ENCODE assay signal across 8 cellular contexts in the genomic region with DNA sequence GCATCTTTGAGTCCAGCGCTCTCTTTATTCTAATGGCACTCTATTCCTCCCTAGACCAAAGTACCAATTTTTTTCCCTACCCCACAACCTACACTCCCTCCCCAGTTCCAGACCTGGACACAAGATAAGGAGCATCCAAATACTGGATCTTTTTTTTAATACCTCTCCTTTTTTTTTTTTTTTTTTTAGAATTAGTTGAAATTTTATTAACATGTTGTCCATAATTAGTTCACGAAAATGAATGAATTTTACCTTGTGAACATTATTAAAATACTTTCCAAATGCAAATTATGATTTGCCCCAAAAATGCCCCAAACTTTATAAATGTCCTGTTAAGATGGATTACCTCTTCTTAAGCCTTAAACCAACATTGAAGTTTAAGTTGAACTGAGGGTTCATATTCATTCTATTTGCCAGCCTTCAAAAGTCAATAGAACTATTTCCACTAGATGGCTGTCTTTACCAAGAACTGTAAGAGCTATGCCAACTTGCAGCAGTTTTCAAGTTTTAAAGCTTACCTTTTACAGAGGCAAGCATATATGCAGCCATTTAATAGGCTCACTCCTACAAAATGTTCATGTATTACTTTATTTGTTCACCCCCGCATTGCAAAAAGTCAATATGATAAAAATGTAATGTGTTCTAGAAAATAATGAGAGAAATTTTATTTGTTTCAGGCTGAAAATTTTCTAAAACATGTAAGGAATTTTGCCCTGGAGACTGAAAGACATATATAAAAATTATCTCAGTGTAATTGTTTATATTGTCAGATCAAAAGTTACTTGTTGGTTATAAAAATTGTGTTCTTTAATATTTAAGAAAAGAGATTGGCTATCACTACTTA. TPM values are rescaled to one million over a fixed set of nuclear protein-coding genes. Genes with fewer than 3 reads are reported as not detected.
A peak's percentile ranks its signal among the peaks of the same experiment; 100 is the strongest.
DNase-seq lines count a peak whose midpoint lies in the region; ATAC-seq, FAIRE-seq and TF ChIP-seq lines count a peak whose summit lies in the region.

No MANE protein-coding gene starts in this region.

- H3K4me3 ChIP-seq in GM12875 (ENCODE audit: low read depth, low read length), result no peak overlapping the region

- DNase-seq in AG20443 (ENCODE audit: low spot score), result peak; percentile 40
- DNase-seq in NCI-H460 (ENCODE audit: extremely low read depth, low read depth), result peak; percentile 64
- peak; percentile 29 for DNase-seq in brain pericyte (ENCODE audit: low read depth, low spot score)
- DNase-seq in kidney glomerular epithelial cell (lab: John Stamatoyannopoulos, UW), result peak; percentile 66
- peak; percentile 25 for DNase-seq in urothelium cell line (ENCODE audit: low spot score)
- DNase-seq in activated CD4-positive, CD25-positive, alpha-beta regulatory T cell treated with anti-CD3 and anti-CD28 coated beads, Interleukin-2, amount 50 U/mL, for 72 hours, result no peak

- TF ChIP-seq CTCF in GM12875 (IDR thresholded peaks at IDR 0.05; ENCODE audit: borderline replicate concordance, insufficient read depth, low read depth, low read length), result peak; percentile 2; the same call in 1 of the 2 replicates

- ATAC-seq in HG02885 (IDR thresholded peaks at IDR 0.05; ENCODE audit: poor library complexity, unreplicated experiment), result no peak

- no peak for FAIRE-seq in urothelium cell line (lab: Jason Lieb, UNC)

RNA-seq across cellular contexts. Expression of a gene that starts 39.7 kb away (rescaled TPM):
- total RNA-seq in NCI-H460 (2014; rRNA removed; shearing (Covaris generic)), result 27.4 and 33.8 TPM in 2 replicates
- 8.7 and 13.9 TPM in 2 replicates for polyA plus RNA-seq in NCI-H460 (2014; cell fraction: nucleus; rRNA removed)
